In genomic region chr10:27504007-27504890, GRCh38 we compare ENCODE assay signal across 8 cellular contexts.
DNase-seq lines count a peak whose midpoint lies in the region; ATAC-seq and TF ChIP-seq lines count a peak whose summit lies in the region.

Gene RAB18, plus strand, starts transcription at chr10:27504304. Its CDS starts 66 bp downstream, at chr10:27504370.

- peak within 1 kb of the TSS; percentile 99 for H3K27ac Mint-ChIP-seq in central memory CD8-positive, alpha-beta T cell (ENCODE audit: low read depth)

- H3K36me3 Mint-ChIP-seq in central memory CD8-positive, alpha-beta T cell (ENCODE audit: insufficient read depth), result peaks cover 28% of the 10 kb centered on the region

- no peaks in the 10 kb centered on the region for H3K9me3 Mint-ChIP-seq in central memory CD8-positive, alpha-beta T cell

- peak within 1 kb of the TSS; percentile 96 for H3K4me3 Mint-ChIP-seq in central memory CD8-positive, alpha-beta T cell

- H3K4me1 Mint-ChIP-seq in central memory CD8-positive, alpha-beta T cell, result peaks cover 56% of the 10 kb centered on the region

- no peak; the same call in 1 of the 2 replicates for TF ChIP-seq CTCF in AG09319 (IDR thresholded peaks at IDR 0.05; ENCODE audit: low read depth, low read length)

- DNase-seq in AG09319 (ENCODE audit: extremely low read depth, low read depth) (peak; percentile 97), NCI-H446 (lab: John Stamatoyannopoulos, UW) (peak; percentile 93 to 98), iris pigment epithelial cell (ENCODE audit: low read depth) (peak; percentile 99)
- DNase-seq in activated CD4-positive, CD25-positive, alpha-beta regulatory T cell treated with anti-CD3 and anti-CD28 coated beads, Interleukin-2, amount 50 U/mL, for 16 hours (ENCODE audit: low read depth, low spot score), result peak; percentile 98
- DNase-seq in central memory CD8-positive, alpha-beta T cell (ENCODE audit: low spot score in 2 of 2), result peak; percentile 90 to 96
- peak; percentile 95 to 98 for DNase-seq in stimulated activated CD4-positive, alpha-beta T cell treated with anti-CD3 and anti-CD28 coated beads, Interleukin-12 subunit alpha, Interleukin-12 subunit beta, amount 100 ng/mL, for 24 hours (ENCODE audit: low read depth in 2 of 2)

- ATAC-seq in GM19035 (IDR thresholded peaks at IDR 0.05; ENCODE audit: unreplicated experiment) (peak; percentile 95), HG03354 (IDR thresholded peaks at IDR 0.05; ENCODE audit: poor library complexity, severe bottlenecking, unreplicated experiment) (peak; percentile 96)
- peak; percentile 98 for ATAC-seq in central memory CD8-positive, alpha-beta T cell (replicated peaks; ENCODE audit: extremely low read depth, poor library complexity, severe bottlenecking)

- no peaks in the 10 kb centered on the region for H3K27me3 Mint-ChIP-seq in central memory CD8-positive, alpha-beta T cell

Comparison
In these comparisons a context has a peak if more than half of its experiments do, and no peak if none do; other contexts are left out.
1. Peak in every context shown above with its lines: DNase-seq and ATAC-seq.